8 cellular contexts compared by ENCODE assay signal in genomic region chr11:118918686-118919280, GRCh38. TPM values are rescaled to one million over a fixed set of nuclear protein-coding genes. Genes with fewer than 3 reads are reported as not detected.
DNase-seq lines count a peak whose midpoint lies in the region; ATAC-seq and TF ChIP-seq lines count a peak whose summit lies in the region.

No MANE protein-coding gene starts in this region.

- peaks cover 64% of the 10 kb centered on the region for H3K4me1 ChIP-seq in iPS-15b (ENCODE audit: control insufficient read depth, insufficient read depth, low read length)
- peaks cover 96 to 100% (median 100%) of the 10 kb centered on the region in 4 donors for H3K4me1 ChIP-seq in stomach

- DNase-seq in activated CD4-positive, alpha-beta T cell treated with anti-CD3 and anti-CD28 coated beads for 36 hours: peak; percentile 50
- no peak for DNase-seq in activated CD4-positive, alpha-beta T cell treated with anti-CD3 and anti-CD28 coated beads for 4 hours
- no peak for DNase-seq in stomach
- DNase-seq in GM10248 (ENCODE audit: extremely low spot score): no peak
- no peak for DNase-seq in GM19240 (ENCODE audit: insufficient read length, low spot score)

- no peak for TF ChIP-seq POLR2A in stomach (IDR thresholded peaks at IDR 0.05)

- CTCF ChIA-PET in activated CD4-positive, alpha-beta T cell treated with anti-CD3 and anti-CD28 coated beads for 36 hours (lab: Charles Lee): no interaction called here
- CTCF ChIA-PET in GM10248 (lab: Yijun Ruan, JAX): no interaction called here

- H3K27ac Mint-ChIP-seq in activated CD4-positive, alpha-beta T cell treated with anti-CD3 and anti-CD28 coated beads for 36 hours: peak overlapping the region; percentile 100
- H3K27ac Mint-ChIP-seq in activated T-helper 17 cell treated with anti-CD3 and anti-CD28 coated beads, Interleukin-2, amount 50 U/mL, for 72 hours: peak overlapping the region; percentile 85

- TF ChIP-seq CTCF in stomach (IDR thresholded peaks at IDR 0.05) (no peak), GM10248 (IDR thresholded peaks at IDR 0.05; ENCODE audit: control extremely low read depth, extremely low read depth, low read depth, missing control alignments) (no peak)

- ATAC-seq in activated CD4-positive, alpha-beta T cell treated with anti-CD3 and anti-CD28 coated beads for 36 hours: no peak
- no peak for ATAC-seq in activated T-helper 17 cell treated with anti-CD3 and anti-CD28 coated beads, Interleukin-2, amount 50 U/mL, for 72 hours (replicated peaks)
- ATAC-seq in HG02970 (IDR thresholded peaks at IDR 0.05; ENCODE audit: low FRiP score, unreplicated experiment): no peak

- H3K9me3 ChIP-seq in iPS-15b (ENCODE audit: control insufficient read depth, insufficient read depth, low read length) (no peaks in the 10 kb centered on the region), stomach (no peaks in the 10 kb centered on the region)

- intact Hi-C loops in activated CD4-positive, alpha-beta T cell treated with anti-CD3 and anti-CD28 coated beads for 36 hours (cut with DNase I, micrococcal nuclease): no loop called here
- intact Hi-C loops in stomach (cut with DNase I; ENCODE audit: low total_unique reads): no loop called here

- H3K36me3 ChIP-seq in iPS-15b (ENCODE audit: control insufficient read depth, insufficient read depth, low read length) (peaks cover 3% of the 10 kb centered on the region), stomach (no peaks in the 10 kb centered on the region)

- H3K4me1 Mint-ChIP-seq in activated CD4-positive, alpha-beta T cell treated with anti-CD3 and anti-CD28 coated beads for 36 hours: peaks cover 80% of the 10 kb centered on the region
- H3K4me1 Mint-ChIP-seq in activated T-helper 17 cell treated with anti-CD3 and anti-CD28 coated beads, Interleukin-2, amount 50 U/mL, for 72 hours: peaks cover 57% of the 10 kb centered on the region

- peaks cover 11% of the 10 kb centered on the region for H3K36me3 Mint-ChIP-seq in activated CD4-positive, alpha-beta T cell treated with anti-CD3 and anti-CD28 coated beads for 36 hours (ENCODE audit: low read depth)
- H3K36me3 Mint-ChIP-seq in activated T-helper 17 cell treated with anti-CD3 and anti-CD28 coated beads, Interleukin-2, amount 50 U/mL, for 72 hours (ENCODE audit: low read depth): peaks cover 29% of the 10 kb centered on the region

- H3K4me3 ChIP-seq in iPS-15b (ENCODE audit: low read depth, low read length) (peak overlapping the region; percentile 93), stomach (peak overlapping the region; percentile 89 to 97 (median 90))

- peak overlapping the region; percentile 86 to 99 (median 97) for H3K27ac ChIP-seq in stomach

- POLR2A ChIA-PET in activated CD4-positive, alpha-beta T cell treated with anti-CD3 and anti-CD28 coated beads for 36 hours (lab: Charles Lee): interaction anchor here (0.5 to 0.7 kb wide), 2 partner anchors 45 to 100 kb away, joined by 3 read pairs; partner anchors contain the start of genes RPS25 and TRAPPC4
- POLR2A ChIA-PET in GM10248 (lab: Yijun Ruan, JAX): no interaction called here

- no peaks in the 10 kb centered on the region for H3K9me3 Mint-ChIP-seq in activated CD4-positive, alpha-beta T cell treated with anti-CD3 and anti-CD28 coated beads for 36 hours (ENCODE audit: low read depth)
- H3K9me3 Mint-ChIP-seq in activated T-helper 17 cell treated with anti-CD3 and anti-CD28 coated beads, Interleukin-2, amount 50 U/mL, for 72 hours: no peaks in the 10 kb centered on the region

- H3K4me3 Mint-ChIP-seq in activated CD4-positive, alpha-beta T cell treated with anti-CD3 and anti-CD28 coated beads for 36 hours: peak overlapping the region; percentile 86
- peak overlapping the region; percentile 98 for H3K4me3 Mint-ChIP-seq in activated T-helper 17 cell treated with anti-CD3 and anti-CD28 coated beads, Interleukin-2, amount 50 U/mL, for 72 hours

- no peak for TF ChIP-seq EP300 in stomach (IDR thresholded peaks at IDR 0.05)

- H3K27me3 ChIP-seq in iPS-15b (ENCODE audit: control insufficient read depth, insufficient read depth, low read length) (no peaks in the 10 kb centered on the region), stomach (no peaks in the 10 kb centered on the region)

- 4 to 16% (median 7%) methylated on average over 8 to 12 of the region's 13 CpGs for WGBS in stomach, 5 donors

- H3K9ac ChIP-seq in iPS-15b (ENCODE audit: low read depth, low read length): no peak overlapping the region

- no peaks in the 10 kb centered on the region for H3K27me3 Mint-ChIP-seq in activated CD4-positive, alpha-beta T cell treated with anti-CD3 and anti-CD28 coated beads for 36 hours
- H3K27me3 Mint-ChIP-seq in activated T-helper 17 cell treated with anti-CD3 and anti-CD28 coated beads, Interleukin-2, amount 50 U/mL, for 72 hours: no peaks in the 10 kb centered on the region

RNA-seq across cellular contexts. Expression of gene BCL9L, which starts 6.9 kb away (rescaled TPM):
- 10 to 100 TPM; 34.5 to 58.5 TPM for total RNA-seq in activated CD4-positive, alpha-beta T cell treated with anti-CD3 and anti-CD28 coated beads for 36 hours
- total RNA-seq in activated T-helper 17 cell treated with anti-CD3 and anti-CD28 coated beads, Interleukin-2, amount 50 U/mL, for 72 hours: 10 to 100 TPM; 30.2 to 49.6 TPM
- 10 to 100 TPM in 4 of 5 donors, 1 to 10 TPM in 1; 9.9 to 35.2 (median 20.4) TPM for total RNA-seq in stomach
- polyA plus RNA-seq in stomach: 10 to 100 TPM in 1 of 3 donors, 1 to 10 TPM in 2; 4.2 to 11.7 (median 6.0) TPM

RNA-seq across cellular contexts. Expression of gene CXCR5, which starts 35.1 kb away (rescaled TPM):
- 10 to 100 TPM; 18.9 to 21.3 TPM for total RNA-seq in activated CD4-positive, alpha-beta T cell treated with anti-CD3 and anti-CD28 coated beads for 36 hours
- total RNA-seq in activated T-helper 17 cell treated with anti-CD3 and anti-CD28 coated beads, Interleukin-2, amount 50 U/mL, for 72 hours: 10 to 100 TPM in 1 of 2 donors, 1 to 10 TPM in 1; 8.0 to 20.2 TPM
- under 1 TPM in 1 of 5 donors, not detected in 4; 0.14 TPM for total RNA-seq in stomach
- polyA plus RNA-seq in stomach: under 1 TPM; 0.12 to 0.60 (median 0.15) TPM

RNA-seq across cellular contexts. Expression of gene UPK2, which starts 37.3 kb away (rescaled TPM):
- total RNA-seq in activated CD4-positive, alpha-beta T cell treated with anti-CD3 and anti-CD28 coated beads for 36 hours: under 1 TPM; 0.19 to 0.32 TPM
- total RNA-seq in activated T-helper 17 cell treated with anti-CD3 and anti-CD28 coated beads, Interleukin-2, amount 50 U/mL, for 72 hours: 1 to 10 TPM in 1 of 2 donors, under 1 TPM in 1; 0.43 to 7.1 TPM
- not detected for total RNA-seq in stomach
- under 1 TPM in 1 of 3 donors, not detected in 2; 0.50 TPM for polyA plus RNA-seq in stomach

RNA-seq across cellular contexts. Expression of gene FOXR1, which starts 52.8 kb away (rescaled TPM):
- total RNA-seq in activated CD4-positive, alpha-beta T cell treated with anti-CD3 and anti-CD28 coated beads for 36 hours: not detected
- under 1 TPM in 1 of 2 donors, not detected in 1; 0.98 TPM for total RNA-seq in activated T-helper 17 cell treated with anti-CD3 and anti-CD28 coated beads, Interleukin-2, amount 50 U/mL, for 72 hours
- not detected for total RNA-seq in stomach
- polyA plus RNA-seq in stomach: not detected

Comparison
In these comparisons a context has a peak if more than half of its experiments do, and no peak if none do; other contexts are left out.
1. RNA of gene CXCR5, which starts 35.1 kb away (total RNA-seq): 18.9 to 21.3 TPM in activated CD4-positive, alpha-beta T cell treated with anti-CD3 and anti-CD28 coated beads for 36 hours and 8.0 to 20.2 TPM in activated T-helper 17 cell treated with anti-CD3 and anti-CD28 coated beads, Interleukin-2, amount 50 U/mL, for 72 hours; 0.14 TPM in stomach; every median in the first group is over 4 times any median in the second.